ENCODE assay signal across 4 cellular contexts in the genomic region with DNA sequence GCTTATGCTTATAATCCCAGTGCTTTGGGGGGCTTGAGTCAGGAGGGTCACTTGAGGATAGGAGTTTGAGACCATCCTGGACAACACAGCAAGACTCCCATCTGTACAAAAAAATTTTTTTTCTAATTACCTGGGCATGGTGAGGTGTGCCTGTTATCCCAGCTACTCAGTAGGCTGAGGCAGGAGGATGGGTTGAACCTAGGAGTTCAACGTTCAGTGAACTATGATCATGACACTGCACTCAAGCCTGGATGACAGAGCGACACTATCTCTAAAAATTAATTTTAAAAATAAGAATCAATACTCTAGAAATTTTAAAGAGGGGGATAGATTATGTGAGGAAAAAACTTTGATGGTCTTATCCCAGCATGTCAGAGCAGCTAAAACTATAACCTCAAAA.
"Had no signal": no experiment of that assay in that cellular context is flagged by ENCODE, and none has a peak within 500 bp of the region (broad histone marks: within the 10 kb centered on the region; RNA-seq: fewer than 3 reads in every experiment).

No MANE protein-coding gene starts in this region.

- H3K4me3 ChIP-seq: GM23338, K562 had no signal

- H3K9me3 Mint-ChIP-seq: GM23338, H9 had no signal

- DNase-seq: H9, HCEC 1CT had no signal

- ATAC-seq: GM23338, K562 had no signal

- H3K4me3 Mint-ChIP-seq: GM23338, H9 had no signal

- H3K27ac Mint-ChIP-seq: GM23338, H9 had no signal
